In genomic region chr1:205246426-205247119, GRCh38 we compare ENCODE assay signal across 19 cellular contexts. TPM values are rescaled to one million over a fixed set of nuclear protein-coding genes. Genes with fewer than 3 reads are reported as not detected.
DNase-seq lines count a peak whose midpoint lies in the region; ATAC-seq and TF ChIP-seq lines count a peak whose summit lies in the region.
"Had no signal": no experiment of that assay in that cellular context is flagged by ENCODE, and none has a peak within 500 bp of the region (broad histone marks: within the 10 kb centered on the region; RNA-seq: fewer than 3 reads in every experiment).

No MANE protein-coding gene starts in this region.

- H3K36me3 ChIP-seq in SJCRH30 (no peaks in the 10 kb centered on the region), spleen (peaks cover 0 to 5% (median 2%) of the 10 kb centered on the region in 6 donors)

- no peak overlapping the region for H3K27ac Mint-ChIP-seq in CD14-positive monocyte
- H3K27ac Mint-ChIP-seq: activated T-helper 17 cell treated with anti-CD3 and anti-CD28 coated beads, Interleukin-2, amount 50 U/mL, for 72 hours; HFFc6; stimulated activated memory B cell treated with anti-CD40 and anti-IgM and Interleukin-4, amounts not matched to agents 10 μg/mL and 1 μg/mL and 100 μg/mL, for 72 hours had no signal

- no peaks in the 10 kb centered on the region for H3K9me3 ChIP-seq in SJCRH30 (replicated peaks)
- no peaks in the 10 kb centered on the region for H3K9me3 ChIP-seq in spleen
- H3K9me3 ChIP-seq: Caco-2 had no signal

- H3K27me3 ChIP-seq in SJCRH30: no peaks in the 10 kb centered on the region
- H3K27me3 ChIP-seq in layer of hippocampus (ENCODE audit: control insufficient read depth, insufficient read depth, low read length): no peaks in the 10 kb centered on the region
- no peaks in the 10 kb centered on the region for H3K27me3 ChIP-seq in spleen (replicated peaks in 1 of 7)

- H3K27me3 Mint-ChIP-seq in CD14-positive monocyte (ENCODE audit: low read depth in 3 of 3): peaks cover 0 to 9% (median 2%) of the 10 kb centered on the region in 3 donors
- H3K27me3 Mint-ChIP-seq: naive thymus-derived CD8-positive, alpha-beta T cell; stimulated activated memory B cell treated with anti-CD40 and anti-IgM and Interleukin-4, amounts not matched to agents 10 μg/mL and 1 μg/mL and 100 μg/mL, for 72 hours had no signal

- no peak overlapping the region for H3K4me3 Mint-ChIP-seq in CD14-positive monocyte
- H3K4me3 Mint-ChIP-seq: HFFc6; naive thymus-derived CD8-positive, alpha-beta T cell; stimulated activated memory B cell treated with anti-CD40 and anti-IgM and Interleukin-4, amounts not matched to agents 10 μg/mL and 1 μg/mL and 100 μg/mL, for 72 hours; T-helper 1 cell treated with Interleukin-12 subunit alpha and Interleukin-12 subunit beta and Interleukin-4 antibody, amounts not matched to agents 30 μg/mL and 1 μg/mL, for 36 hours had no signal

- no peak for ATAC-seq in GM21786 (IDR thresholded peaks at IDR 0.05; ENCODE audit: unreplicated experiment)

- peaks cover 51% of the 10 kb centered on the region for H3K4me1 ChIP-seq in SJCRH30
- H3K4me1 ChIP-seq in spleen: peaks cover 0 to 11% (median 6%) of the 10 kb centered on the region in 6 donors
- H3K4me1 ChIP-seq: Caco-2 had no signal

- DNase-seq in CD14-positive monocyte (ENCODE audit: low spot score) (peak; percentile 18), SJCRH30 (no peak), spleen (peak; percentile 41), AG08396 (ENCODE audit: low spot score) (no peak), DMS79 treated with DMSO at 0.1 percent for 48 hours (lab: John Stamatoyannopoulos, UW) (no peak)
- DNase-seq: AML-193; HFFc6; Kasumi-1; naive thymus-derived CD8-positive, alpha-beta T cell; NCI-H2081 treated with DMSO at 0.1 percent for 48 hours; NCI-H524 treated with DMSO at 0.1 percent for 48 hours; WERI-Rb-1 had no signal

- no peak for TF ChIP-seq CTCF in CD14-positive monocyte (IDR thresholded peaks at IDR 0.05)
- TF ChIP-seq CTCF in spleen (IDR thresholded peaks at IDR 0.05 in 8 of 11, conservative IDR thresholded peaks at IDR 0.05 in 3 of 11): no peak

- peak overlapping the region; percentile 75 for H3K27ac ChIP-seq in SJCRH30
- peak overlapping the region; percentile 99 for H3K27ac ChIP-seq in layer of hippocampus (ENCODE audit: low read depth, low read length)
- H3K27ac ChIP-seq in spleen: no peak overlapping the region
- H3K27ac ChIP-seq: WERI-Rb-1 had no signal

- intact Hi-C loops in CD14-positive monocyte (cut with micrococcal nuclease): loop anchor here in 1 of 2 donors (10.0 kb wide), 1 partner anchor 52 kb away; no protein-coding TSS in a partner anchor
- intact Hi-C loops in spleen (cut with DNase I; ENCODE audit: low total_unique reads): no loop called here

- no peaks in the 10 kb centered on the region for H3K4me1 Mint-ChIP-seq in CD14-positive monocyte

- no peak overlapping the region for H3K4me3 ChIP-seq in SJCRH30
- H3K4me3 ChIP-seq in spleen: no peak overlapping the region
- H3K4me3 ChIP-seq: GM12878 had no signal

- no peak for TF ChIP-seq POLR2A in spleen (IDR thresholded peaks at IDR 0.05)

- no peaks in the 10 kb centered on the region for H3K9me3 Mint-ChIP-seq in CD14-positive monocyte
- H3K9me3 Mint-ChIP-seq: activated T-helper 17 cell treated with anti-CD3 and anti-CD28 coated beads, Interleukin-2, amount 50 U/mL, for 72 hours; HFFc6; naive thymus-derived CD8-positive, alpha-beta T cell; stimulated activated memory B cell treated with anti-CD40 and anti-IgM and Interleukin-4, amounts not matched to agents 10 μg/mL and 1 μg/mL and 100 μg/mL, for 72 hours; T-helper 1 cell treated with Interleukin-12 subunit alpha and Interleukin-12 subunit beta and Interleukin-4 antibody, amounts not matched to agents 30 μg/mL and 1 μg/mL, for 36 hours had no signal

- WGBS in spleen, 5 donors: 84 to 90% (median 87%) methylated on average over 8 of the region's 8 CpGs

- H3K36me3 Mint-ChIP-seq in CD14-positive monocyte: no peaks in the 10 kb centered on the region
- H3K36me3 Mint-ChIP-seq: stimulated activated memory B cell treated with anti-CD40 and anti-IgM and Interleukin-4, amounts not matched to agents 10 μg/mL and 1 μg/mL and 100 μg/mL, for 72 hours had no signal

RNA-seq across cellular contexts. Expression of gene TMCC2, which starts 18.8 kb away (rescaled TPM):
- polyA plus RNA-seq in CD14-positive monocyte (under 1 TPM in 1 of 2 donors, not detected in 1; 0.27 TPM), spleen (10 to 100 TPM in 1 of 3 donors, 1 to 10 TPM in 1, under 1 TPM in 1; 0.74 to 11.9 (median 1.2) TPM)
- 5.2 and 5.5 TPM in 2 replicates for total RNA-seq in SJCRH30 (2014; rRNA removed; shearing (Covaris generic))
- 100 to 1,000 TPM in 1 of 7 donors, 10 to 100 TPM in 3, 1 to 10 TPM in 3; 2.9 to 146 (median 11.3) TPM for total RNA-seq in spleen

RNA-seq across cellular contexts. Expression of gene DSTYK, which starts 35.1 kb away (rescaled TPM):
- 1 to 10 TPM; 2.9 to 3.8 TPM for polyA plus RNA-seq in CD14-positive monocyte
- 9.2 TPM in 2 replicates for total RNA-seq in SJCRH30 (2014; rRNA removed; shearing (Covaris generic))
- 10 to 100 TPM; 12.8 to 24.3 (median 18.2) TPM for total RNA-seq in spleen
- 1 to 10 TPM; 2.2 to 5.0 (median 2.3) TPM for polyA plus RNA-seq in spleen

Comparison
In these comparisons a context has a peak if more than half of its experiments do, and no peak if none do; other contexts are left out.
1. DNase-seq: peak in CD14-positive monocyte (single experiment) and spleen (single experiment); none in SJCRH30 (0 of 2), AG08396 (single experiment) and DMS79 treated with DMSO at 0.1 percent for 48 hours (single experiment).
2. H3K27ac ChIP-seq: peak in SJCRH30 (single experiment) and layer of hippocampus (single experiment); none in spleen (0 of 8).